8 cellular contexts compared by ENCODE assay signal in the genomic region with DNA sequence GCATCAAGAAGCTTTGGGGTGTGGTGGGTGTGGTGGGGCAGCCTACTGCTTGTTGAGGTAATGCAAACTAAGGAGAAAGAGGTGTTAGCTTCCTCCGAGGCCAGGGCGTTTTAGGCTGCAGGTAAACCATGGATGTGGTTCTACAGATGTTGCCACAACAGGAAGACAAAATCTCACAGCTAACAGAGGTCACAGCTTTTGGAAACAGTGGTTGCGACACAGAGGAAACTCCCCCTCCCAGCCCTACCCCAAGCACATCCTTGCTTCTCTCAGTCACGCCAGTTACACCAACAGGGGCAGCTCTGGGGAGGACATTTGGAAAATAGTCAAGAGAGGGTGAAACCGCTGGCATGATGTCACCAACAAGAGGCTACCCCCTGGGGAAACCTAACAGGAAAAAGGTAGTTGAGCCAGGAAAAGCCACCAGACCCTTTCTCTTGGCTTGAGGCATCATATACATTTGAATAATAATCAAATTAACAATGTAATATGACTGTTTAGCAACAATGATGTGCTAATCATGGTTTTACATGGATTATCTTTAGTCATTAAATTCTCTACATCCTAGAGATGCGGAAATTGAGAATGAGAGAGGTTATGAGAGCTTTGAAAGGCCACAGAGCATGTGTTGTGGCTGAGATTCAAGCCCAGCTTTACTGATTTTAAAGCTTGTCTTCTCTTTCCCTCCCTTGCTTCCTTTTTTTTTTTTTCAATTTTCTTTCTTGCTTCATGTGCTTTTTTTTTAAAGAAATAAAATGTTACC.
DNase-seq lines count a peak whose midpoint lies in the region; ATAC-seq and TF ChIP-seq lines count a peak whose summit lies in the region.

No MANE protein-coding gene starts in this region.

- TF ChIP-seq CTCF in CD14-positive monocyte (IDR thresholded peaks at IDR 0.05), result no peak

- DNase-seq in CD14-positive monocyte (ENCODE audit: low spot score) (peak; percentile 52), MV-4-11 (lab: John Stamatoyannopoulos, UW) (peak; percentile 96), activated T-cell treated with anti-CD3 and anti-CD28 coated beads for 48 hours (ENCODE audit: low read depth) (peak; percentile 49), HuH-7.5 (ENCODE audit: low spot score) (no peak), left lobe of liver (ENCODE audit: low spot score) (no peak), DMS114 treated with DMSO at 0.1 percent for 48 hours (lab: John Stamatoyannopoulos, UW; ENCODE audit: unreplicated experiment) (no peak)
- peak; percentile 9 to 88 (median 80) for DNase-seq in naive thymus-derived CD4-positive, alpha-beta T cell

- peak overlapping the region in 6 of 7 donors; percentile 14 to 80 (median 70) for H3K27ac Mint-ChIP-seq in CD14-positive monocyte
- H3K27ac Mint-ChIP-seq in naive thymus-derived CD4-positive, alpha-beta T cell, result peak overlapping the region; percentile 80 to 97 (median 92)

- H3K27me3 Mint-ChIP-seq in CD14-positive monocyte (ENCODE audit: low read depth in 3 of 3), result peaks cover 0 to 2% (median 0%) of the 10 kb centered on the region in 3 donors
- H3K27me3 Mint-ChIP-seq in naive thymus-derived CD4-positive, alpha-beta T cell, result peaks cover 0 to 19% (median 0%) of the 10 kb centered on the region in 5 donors

- peak overlapping the region; percentile 22 for H3K27ac ChIP-seq in naive thymus-derived CD4-positive, alpha-beta T cell (ENCODE audit: low read depth, low read length)

- H3K9me3 ChIP-seq in naive thymus-derived CD4-positive, alpha-beta T cell (ENCODE audit: control insufficient read depth in 2 of 3, low read length in 3 of 3), result no peaks in the 10 kb centered on the region

- CTCF ChIA-PET in naive thymus-derived CD4-positive, alpha-beta T cell (lab: Charles Lee), result interaction anchor here (0.7 to 1.6 kb wide), 5 partner anchors 9 to 575 kb away, joined by 3 to 4 read pairs (median 4); no protein-coding TSS in a partner anchor

- no peaks in the 10 kb centered on the region for H3K27me3 ChIP-seq in naive thymus-derived CD4-positive, alpha-beta T cell (ENCODE audit: control insufficient read depth in 2 of 2, insufficient read depth in 2 of 2, low read length in 2 of 2)

- no peak overlapping the region for H3K4me3 ChIP-seq in naive thymus-derived CD4-positive, alpha-beta T cell (ENCODE audit: low read length)

- ATAC-seq in GM21717 (IDR thresholded peaks at IDR 0.05; ENCODE audit: unreplicated experiment) (peak; percentile 69), left lobe of liver (no peak)
- peak; percentile 94 for ATAC-seq in naive thymus-derived CD4-positive, alpha-beta T cell

- H3K36me3 Mint-ChIP-seq in CD14-positive monocyte, result no peaks in the 10 kb centered on the region
- H3K36me3 Mint-ChIP-seq in naive thymus-derived CD4-positive, alpha-beta T cell, result peaks cover 0 to 47% (median 0%) of the 10 kb centered on the region in 5 donors

- peaks cover 24% of the 10 kb centered on the region for H3K4me1 Mint-ChIP-seq in CD14-positive monocyte
- peaks cover 28 to 62% (median 42%) of the 10 kb centered on the region in 7 donors for H3K4me1 Mint-ChIP-seq in naive thymus-derived CD4-positive, alpha-beta T cell

- no peaks in the 10 kb centered on the region for H3K36me3 ChIP-seq in naive thymus-derived CD4-positive, alpha-beta T cell (ENCODE audit: control insufficient read depth in 2 of 3, insufficient read depth in 3 of 3, low read length in 3 of 3)

- no peaks in the 10 kb centered on the region for H3K9me3 Mint-ChIP-seq in CD14-positive monocyte
- peaks cover 0 to 11% (median 0%) of the 10 kb centered on the region in 11 donors for H3K9me3 Mint-ChIP-seq in naive thymus-derived CD4-positive, alpha-beta T cell

- intact Hi-C loops in CD14-positive monocyte (cut with micrococcal nuclease), result no loop called here
- intact Hi-C loops in naive thymus-derived CD4-positive, alpha-beta T cell (cut with micrococcal nuclease), result loop anchor here (1.0 to 5.0 kb wide), 15 partner anchors 13 to 1810 kb away; partner anchors contain the start of genes RNF145 (in 2 of the 2), CLINT1 (in 1 of the 2), PTTG1 (in 1 of the 2) and PWWP2A (in 1 of the 2)

- POLR2A ChIA-PET in naive thymus-derived CD4-positive, alpha-beta T cell (lab: Charles Lee), result interaction anchor here (0.6 to 1.7 kb wide), 4 partner anchors 73 to 148 kb away, joined by 3 to 5 read pairs (median 4); no protein-coding TSS in a partner anchor

- H3K4me1 ChIP-seq in naive thymus-derived CD4-positive, alpha-beta T cell (ENCODE audit: control insufficient read depth in 2 of 2, insufficient read depth in 2 of 2, low read length in 2 of 2), result peaks cover 30 to 42% of the 10 kb centered on the region in 2 donors

- peak overlapping the region in 1 of 2 donors; percentile 47 for H3K4me3 Mint-ChIP-seq in CD14-positive monocyte
- peak overlapping the region; percentile 26 to 80 (median 73) for H3K4me3 Mint-ChIP-seq in naive thymus-derived CD4-positive, alpha-beta T cell

Comparison
In these comparisons a context has a peak if more than half of its experiments do, and no peak if none do; other contexts are left out.
1. DNase-seq: peak in CD14-positive monocyte (single experiment), MV-4-11 (single experiment), activated T-cell treated with anti-CD3 and anti-CD28 coated beads for 48 hours (single experiment) and naive thymus-derived CD4-positive, alpha-beta T cell (9 of 9); none in HuH-7.5 (single experiment), left lobe of liver (single experiment) and DMS114 treated with DMSO at 0.1 percent for 48 hours (single experiment).
2. intact Hi-C loops: an anchor here in naive thymus-derived CD4-positive, alpha-beta T cell (1.0 to 5.0 kb wide); none called in CD14-positive monocyte.